ENCODE assay signal across 1 cellular context in the genomic region with DNA sequence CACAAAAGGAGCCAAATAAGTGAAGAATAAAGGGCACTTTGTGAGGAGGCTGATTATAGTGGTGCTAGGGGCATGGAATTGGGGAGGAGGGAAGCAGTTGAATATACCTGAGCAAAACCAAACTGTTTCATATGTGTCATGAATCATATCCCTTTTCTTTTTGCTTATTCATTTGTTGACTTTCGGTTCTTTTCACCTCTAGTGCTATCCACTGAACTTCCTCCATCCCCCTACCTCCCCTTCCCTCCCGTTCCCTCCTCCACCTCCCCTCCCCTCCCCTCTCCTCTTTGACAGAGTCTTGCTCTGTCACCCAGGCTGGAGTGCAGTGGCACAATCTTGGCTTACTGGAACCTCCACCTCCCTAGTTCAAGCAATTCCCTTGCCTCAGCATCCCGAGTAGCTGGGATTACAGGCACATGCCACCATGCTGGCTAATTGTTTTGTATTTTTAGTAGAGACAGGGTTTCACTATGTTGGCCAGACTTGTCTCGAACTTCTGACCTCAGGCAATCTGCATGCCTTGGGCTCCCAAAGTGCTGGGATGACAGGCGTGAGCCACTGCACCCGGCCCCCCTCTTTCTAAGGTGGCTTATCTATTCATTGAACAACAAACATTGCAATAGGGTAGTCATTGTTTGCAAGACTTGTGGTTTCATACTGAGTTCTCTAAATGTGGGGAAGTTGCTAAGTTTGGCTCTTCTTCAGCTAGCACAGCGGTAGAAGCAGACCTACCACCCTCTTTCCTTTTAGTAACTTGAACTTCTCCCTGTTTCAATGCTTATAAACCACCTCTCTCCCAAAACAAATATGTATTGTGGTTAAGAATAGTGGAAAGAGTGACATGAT.
TF ChIP-seq lines count a peak whose summit lies in the region.

No MANE protein-coding gene starts in this region.

TF ChIP-seq in K562, 482 proteins besides CTCF, POLR2A, EP300 and RAD21 (continued from another document and continues in another):
- TF ChIP-seq, protein P1, sequence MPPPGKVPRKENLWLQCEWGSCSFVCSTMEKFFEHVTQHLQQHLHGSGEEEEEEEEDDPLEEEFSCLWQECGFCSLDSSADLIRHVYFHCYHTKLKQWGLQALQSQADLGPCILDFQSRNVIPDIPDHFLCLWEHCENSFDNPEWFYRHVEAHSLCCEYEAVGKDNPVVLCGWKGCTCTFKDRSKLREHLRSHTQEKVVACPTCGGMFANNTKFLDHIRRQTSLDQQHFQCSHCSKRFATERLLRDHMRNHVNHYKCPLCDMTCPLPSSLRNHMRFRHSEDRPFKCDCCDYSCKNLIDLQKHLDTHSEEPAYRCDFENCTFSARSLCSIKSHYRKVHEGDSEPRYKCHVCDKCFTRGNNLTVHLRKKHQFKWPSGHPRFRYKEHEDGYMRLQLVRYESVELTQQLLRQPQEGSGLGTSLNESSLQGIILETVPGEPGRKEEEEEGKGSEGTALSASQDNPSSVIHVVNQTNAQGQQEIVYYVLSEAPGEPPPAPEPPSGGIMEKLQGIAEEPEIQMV (tag; conservative IDR thresholded peaks at IDR 0.05; ENCODE audit: low read depth): no peak
- TF ChIP-seq RCOR1 (IDR thresholded peaks at IDR 0.05; ENCODE audit: borderline replicate concordance in 1 of 2, low read depth in 2 of 2, low read length in 2 of 2) (peak in 1 of 2 experiments; percentile 53; a peak in 2 of 4 replicates), ZFPM2 (CRISPR knock-in tag; IDR thresholded peaks at IDR 0.05) (no peak), HEY1 (CRISPR knock-in tag; IDR thresholded peaks at IDR 0.05; ENCODE audit: borderline replicate concordance) (no peak), TBP (optimal IDR thresholded peaks at IDR 0.05; ENCODE audit: low read depth, low read length) (peak; percentile 79), COPS2 (conservative IDR thresholded peaks at IDR 0.05) (no peak), ELF4 (CRISPR knock-in tag; IDR thresholded peaks at IDR 0.05) (no peak), BRD9 (IDR thresholded peaks at IDR 0.05; ENCODE audit: low read depth, partially characterized antibody) (peak; percentile 91), ZNF212 (CRISPR knock-in tag; IDR thresholded peaks at IDR 0.05) (no peak), GABPA (tag; conservative IDR thresholded peaks at IDR 0.05; ENCODE audit: low read depth) (no peak; the same call in 1 of the 2 replicates), HOXB6 (CRISPR knock-in tag; IDR thresholded peaks at IDR 0.05; ENCODE audit: borderline replicate concordance) (no peak), MTA3 (IDR thresholded peaks at IDR 0.05; ENCODE audit: borderline replicate concordance) (peak; percentile 73), SAFB (IDR thresholded peaks at IDR 0.05; ENCODE audit: borderline replicate concordance, low read depth, low read length) (no peak), ZNF436 (CRISPR knock-in tag; IDR thresholded peaks at IDR 0.05) (no peak), HNRNPLL (IDR thresholded peaks at IDR 0.05; ENCODE audit: low read depth, low read length, poor library complexity, severe bottlenecking) (no peak), ZNF717 (CRISPR knock-in tag; IDR thresholded peaks at IDR 0.05) (no peak), BRD4 (IDR thresholded peaks at IDR 0.05) (peak; percentile 66), RBM39 (optimal IDR thresholded peaks at IDR 0.05; ENCODE audit: low read depth, low read length) (no peak), NBN (IDR thresholded peaks at IDR 0.05; ENCODE audit: low read depth) (no peak; the same call in none of the 2 replicates), POLR2H (tag; IDR thresholded peaks at IDR 0.05; ENCODE audit: low read depth) (peak; percentile 80), GTF2F1 (IDR thresholded peaks at IDR 0.05; ENCODE audit: low read depth, low read length) (no peak), RHOXF2B (CRISPR knock-in tag; conservative IDR thresholded peaks at IDR 0.05) (no peak), FOXK2 (conservative IDR thresholded peaks at IDR 0.05 in 1 of 2, IDR thresholded peaks at IDR 0.05 in 1 of 2; ENCODE audit: low read depth in 2 of 2) (peak in 1 of 2 experiments; percentile 38; a peak in 1 of 4 replicates), YY1 (IDR thresholded peaks at IDR 0.05; ENCODE audit: borderline replicate concordance in 1 of 3, control insufficient read depth in 1 of 3, extremely low read depth in 1 of 3, insufficient read depth in 3 of 3, insufficient read length in 1 of 3, insufficient replicate concordance in 2 of 3, low read depth in 1 of 3, low read length in 2 of 3) (no peak), POU5F1 (IDR thresholded peaks at IDR 0.05; ENCODE audit: borderline replicate concordance, low read depth, low read length, partially characterized antibody) (no peak), ETS2 (tag; IDR thresholded peaks at IDR 0.05; ENCODE audit: borderline replicate concordance, poor library complexity, severe bottlenecking) (no peak), DDX20 (tag; IDR thresholded peaks at IDR 0.05; ENCODE audit: low read depth) (no peak), ZC3H11A (IDR thresholded peaks at IDR 0.05; ENCODE audit: low read depth, low read length) (no peak), SIRT6 (IDR thresholded peaks at IDR 0.05; ENCODE audit: low read depth, low read length) (no peak), YBX1 (IDR thresholded peaks at IDR 0.05) (no peak), L3MBTL2 (IDR thresholded peaks at IDR 0.05) (peak; percentile 60), MYBL2 (IDR thresholded peaks at IDR 0.05; ENCODE audit: low read depth) (no peak), MYBL2 (CRISPR knock-in tag; IDR thresholded peaks at IDR 0.05; ENCODE audit: borderline replicate concordance) (no peak), ZSCAN29 (IDR thresholded peaks at IDR 0.05) (no peak), CBFA2T2 (conservative IDR thresholded peaks at IDR 0.05) (peak; percentile 64), BCL6 (CRISPR knock-in tag; IDR thresholded peaks at IDR 0.05) (no peak), CCAR2 (IDR thresholded peaks at IDR 0.05; ENCODE audit: low read depth, low read length) (no peak), ZBED1 (IDR thresholded peaks at IDR 0.05) (no peak), CBX8 (IDR thresholded peaks at IDR 0.05; ENCODE audit: borderline replicate concordance, extremely low read depth, low read depth, low read length, poor library complexity, severe bottlenecking) (no peak), HLTF (IDR thresholded peaks at IDR 0.05) (no peak), ZNF57 (CRISPR knock-in tag; IDR thresholded peaks at IDR 0.05) (no peak), TFAM (CRISPR knock-in tag; conservative IDR thresholded peaks at IDR 0.05) (no peak), RFX5 (IDR thresholded peaks at IDR 0.05; ENCODE audit: low read depth, low read length) (no peak), CBFB (CRISPR knock-in tag; IDR thresholded peaks at IDR 0.05) (no peak), ZNF239 (CRISPR knock-in tag; IDR thresholded peaks at IDR 0.05) (peak; percentile 47), ZNF3 (CRISPR knock-in tag; IDR thresholded peaks at IDR 0.05) (no peak), ZNF175 (CRISPR knock-in tag; IDR thresholded peaks at IDR 0.05; ENCODE audit: low read depth) (no peak; the same call in 1 of the 2 replicates), TSC22D4 (tag; IDR thresholded peaks at IDR 0.05) (no peak), XRCC5 (IDR thresholded peaks at IDR 0.05; ENCODE audit: low read depth, low read length) (no peak), NEUROD1 (IDR thresholded peaks at IDR 0.05; ENCODE audit: borderline replicate concordance, low read depth, low read length, partially characterized antibody) (no peak)
- TF ChIP-seq, protein P2, sequence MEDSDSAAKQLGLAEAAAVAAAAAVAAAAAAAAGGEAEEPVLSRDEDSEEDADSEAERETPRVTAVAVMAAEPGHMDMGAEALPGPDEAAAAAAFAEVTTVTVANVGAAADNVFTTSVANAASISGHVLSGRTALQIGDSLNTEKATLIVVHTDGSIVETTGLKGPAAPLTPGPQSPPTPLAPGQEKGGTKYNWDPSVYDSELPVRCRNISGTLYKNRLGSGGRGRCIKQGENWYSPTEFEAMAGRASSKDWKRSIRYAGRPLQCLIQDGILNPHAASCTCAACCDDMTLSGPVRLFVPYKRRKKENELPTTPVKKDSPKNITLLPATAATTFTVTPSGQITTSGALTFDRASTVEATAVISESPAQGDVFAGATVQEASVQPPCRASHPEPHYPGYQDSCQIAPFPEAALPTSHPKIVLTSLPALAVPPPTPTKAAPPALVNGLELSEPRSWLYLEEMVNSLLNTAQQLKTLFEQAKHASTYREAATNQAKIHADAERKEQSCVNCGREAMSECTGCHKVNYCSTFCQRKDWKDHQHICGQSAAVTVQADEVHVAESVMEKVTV (CRISPR knock-in tag; IDR thresholded peaks at IDR 0.05): 0 out of 2 replicates have a peak, but pooled peaks have one; percentile 5
- TF ChIP-seq, protein P3, sequence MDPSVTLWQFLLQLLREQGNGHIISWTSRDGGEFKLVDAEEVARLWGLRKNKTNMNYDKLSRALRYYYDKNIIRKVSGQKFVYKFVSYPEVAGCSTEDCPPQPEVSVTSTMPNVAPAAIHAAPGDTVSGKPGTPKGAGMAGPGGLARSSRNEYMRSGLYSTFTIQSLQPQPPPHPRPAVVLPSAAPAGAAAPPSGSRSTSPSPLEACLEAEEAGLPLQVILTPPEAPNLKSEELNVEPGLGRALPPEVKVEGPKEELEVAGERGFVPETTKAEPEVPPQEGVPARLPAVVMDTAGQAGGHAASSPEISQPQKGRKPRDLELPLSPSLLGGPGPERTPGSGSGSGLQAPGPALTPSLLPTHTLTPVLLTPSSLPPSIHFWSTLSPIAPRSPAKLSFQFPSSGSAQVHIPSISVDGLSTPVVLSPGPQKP (CRISPR knock-in tag; IDR thresholded peaks at IDR 0.05): no peak
- TF ChIP-seq, protein P4, sequence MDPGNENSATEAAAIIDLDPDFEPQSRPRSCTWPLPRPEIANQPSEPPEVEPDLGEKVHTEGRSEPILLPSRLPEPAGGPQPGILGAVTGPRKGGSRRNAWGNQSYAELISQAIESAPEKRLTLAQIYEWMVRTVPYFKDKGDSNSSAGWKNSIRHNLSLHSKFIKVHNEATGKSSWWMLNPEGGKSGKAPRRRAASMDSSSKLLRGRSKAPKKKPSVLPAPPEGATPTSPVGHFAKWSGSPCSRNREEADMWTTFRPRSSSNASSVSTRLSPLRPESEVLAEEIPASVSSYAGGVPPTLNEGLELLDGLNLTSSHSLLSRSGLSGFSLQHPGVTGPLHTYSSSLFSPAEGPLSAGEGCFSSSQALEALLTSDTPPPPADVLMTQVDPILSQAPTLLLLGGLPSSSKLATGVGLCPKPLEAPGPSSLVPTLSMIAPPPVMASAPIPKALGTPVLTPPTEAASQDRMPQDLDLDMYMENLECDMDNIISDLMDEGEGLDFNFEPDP (CRISPR knock-in tag; IDR thresholded peaks at IDR 0.05): no peak
- TF ChIP-seq, protein P5, sequence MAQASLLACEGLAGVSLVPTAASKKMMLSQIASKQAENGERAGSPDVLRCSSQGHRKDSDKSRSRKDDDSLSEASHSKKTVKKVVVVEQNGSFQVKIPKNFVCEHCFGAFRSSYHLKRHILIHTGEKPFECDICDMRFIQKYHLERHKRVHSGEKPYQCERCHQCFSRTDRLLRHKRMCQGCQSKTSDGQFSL (CRISPR knock-in tag; IDR thresholded peaks at IDR 0.05): no peak
- TF ChIP-seq, protein P5 (tag; IDR thresholded peaks at IDR 0.05): 0 out of 4 replicates have a peak, but pooled peaks of 1 of the 2 experiments have one; percentile 69
- TF ChIP-seq, protein P6, sequence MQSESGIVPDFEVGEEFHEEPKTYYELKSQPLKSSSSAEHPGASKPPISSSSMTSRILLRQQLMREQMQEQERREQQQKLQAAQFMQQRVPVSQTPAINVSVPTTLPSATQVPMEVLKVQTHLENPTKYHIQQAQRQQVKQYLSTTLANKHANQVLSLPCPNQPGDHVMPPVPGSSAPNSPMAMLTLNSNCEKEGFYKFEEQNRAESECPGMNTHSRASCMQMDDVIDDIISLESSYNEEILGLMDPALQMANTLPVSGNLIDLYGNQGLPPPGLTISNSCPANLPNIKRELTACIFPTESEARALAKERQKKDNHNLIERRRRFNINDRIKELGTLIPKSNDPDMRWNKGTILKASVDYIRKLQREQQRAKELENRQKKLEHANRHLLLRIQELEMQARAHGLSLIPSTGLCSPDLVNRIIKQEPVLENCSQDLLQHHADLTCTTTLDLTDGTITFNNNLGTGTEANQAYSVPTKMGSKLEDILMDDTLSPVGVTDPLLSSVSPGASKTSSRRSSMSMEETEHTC (IDR thresholded peaks at IDR 0.05): no peak
- TF ChIP-seq, protein P7, sequence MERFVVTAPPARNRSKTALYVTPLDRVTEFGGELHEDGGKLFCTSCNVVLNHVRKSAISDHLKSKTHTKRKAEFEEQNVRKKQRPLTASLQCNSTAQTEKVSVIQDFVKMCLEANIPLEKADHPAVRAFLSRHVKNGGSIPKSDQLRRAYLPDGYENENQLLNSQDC (CRISPR knock-in tag; IDR thresholded peaks at IDR 0.05): no peak
- TF ChIP-seq, protein P8, sequence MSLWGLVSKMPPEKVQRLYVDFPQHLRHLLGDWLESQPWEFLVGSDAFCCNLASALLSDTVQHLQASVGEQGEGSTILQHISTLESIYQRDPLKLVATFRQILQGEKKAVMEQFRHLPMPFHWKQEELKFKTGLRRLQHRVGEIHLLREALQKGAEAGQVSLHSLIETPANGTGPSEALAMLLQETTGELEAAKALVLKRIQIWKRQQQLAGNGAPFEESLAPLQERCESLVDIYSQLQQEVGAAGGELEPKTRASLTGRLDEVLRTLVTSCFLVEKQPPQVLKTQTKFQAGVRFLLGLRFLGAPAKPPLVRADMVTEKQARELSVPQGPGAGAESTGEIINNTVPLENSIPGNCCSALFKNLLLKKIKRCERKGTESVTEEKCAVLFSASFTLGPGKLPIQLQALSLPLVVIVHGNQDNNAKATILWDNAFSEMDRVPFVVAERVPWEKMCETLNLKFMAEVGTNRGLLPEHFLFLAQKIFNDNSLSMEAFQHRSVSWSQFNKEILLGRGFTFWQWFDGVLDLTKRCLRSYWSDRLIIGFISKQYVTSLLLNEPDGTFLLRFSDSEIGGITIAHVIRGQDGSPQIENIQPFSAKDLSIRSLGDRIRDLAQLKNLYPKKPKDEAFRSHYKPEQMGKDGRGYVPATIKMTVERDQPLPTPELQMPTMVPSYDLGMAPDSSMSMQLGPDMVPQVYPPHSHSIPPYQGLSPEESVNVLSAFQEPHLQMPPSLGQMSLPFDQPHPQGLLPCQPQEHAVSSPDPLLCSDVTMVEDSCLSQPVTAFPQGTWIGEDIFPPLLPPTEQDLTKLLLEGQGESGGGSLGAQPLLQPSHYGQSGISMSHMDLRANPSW (CRISPR knock-in tag; IDR thresholded peaks at IDR 0.05): no peak
- TF ChIP-seq, protein P9, sequence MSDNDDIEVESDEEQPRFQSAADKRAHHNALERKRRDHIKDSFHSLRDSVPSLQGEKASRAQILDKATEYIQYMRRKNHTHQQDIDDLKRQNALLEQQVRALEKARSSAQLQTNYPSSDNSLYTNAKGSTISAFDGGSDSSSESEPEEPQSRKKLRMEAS (CRISPR knock-in tag; IDR thresholded peaks at IDR 0.05): 0 out of 2 replicates have a peak, but pooled peaks have one; percentile 21
